2 cellular contexts compared by ENCODE assay signal in the genomic region with DNA sequence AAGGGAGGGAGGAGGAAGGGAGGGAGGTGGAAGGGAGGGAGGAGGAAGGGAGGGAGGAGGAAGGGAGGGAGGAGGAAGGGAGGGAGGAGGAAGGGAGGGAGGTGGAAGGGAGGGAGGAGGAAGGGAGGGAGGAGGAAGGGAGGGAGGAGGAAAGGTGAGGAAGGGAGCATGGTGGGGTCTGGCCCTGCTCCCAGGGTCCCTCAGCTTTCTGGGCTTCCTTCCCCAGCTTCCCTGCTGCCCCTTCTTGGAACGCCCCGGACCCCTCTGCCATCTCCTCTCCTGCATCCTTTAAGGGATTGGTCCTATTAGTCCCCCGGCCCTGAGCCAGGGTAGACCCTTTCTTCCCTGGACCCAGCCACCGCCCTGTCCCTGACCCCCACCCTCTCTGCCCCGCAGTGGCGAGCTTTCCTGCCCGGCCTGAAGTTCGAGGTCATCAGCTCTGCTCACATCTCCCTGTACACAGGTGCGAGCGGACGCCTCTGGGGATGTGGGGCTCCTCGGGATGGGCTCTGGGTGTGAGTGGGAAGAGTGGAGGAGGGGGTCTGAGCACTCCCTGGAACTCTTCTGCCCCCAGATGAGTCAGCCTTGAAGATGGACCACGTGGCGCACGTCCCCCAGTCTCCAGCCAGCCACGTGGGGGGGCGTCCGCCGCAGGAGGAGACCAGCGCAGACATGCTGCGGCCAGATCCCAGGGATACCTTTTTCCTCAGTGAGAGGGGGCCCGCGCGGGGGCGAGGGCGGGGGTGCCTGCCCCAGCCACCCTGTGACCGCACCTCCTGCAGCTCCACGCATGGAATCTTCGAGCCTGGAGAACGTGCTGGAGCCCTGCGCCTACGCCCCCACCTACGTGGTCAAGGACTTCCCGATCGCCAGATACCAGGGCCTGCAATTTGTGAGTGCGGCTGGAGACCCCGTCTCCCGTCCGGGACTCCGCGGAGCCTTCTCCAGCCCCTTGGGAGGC.
TF ChIP-seq lines count a peak whose summit lies in the region.

No MANE protein-coding gene starts in this region.

TF ChIP-seq in HepG2, 621 proteins besides CTCF, POLR2A, EP300 and RAD21 (continues in another document):
- TF ChIP-seq ZNF780A (CRISPR knock-in tag; IDR thresholded peaks at IDR 0.05): no peak
- TF ChIP-seq NFIB (CRISPR knock-in tag; IDR thresholded peaks at IDR 0.05; ENCODE audit: borderline replicate concordance): no peak
- TF ChIP-seq NCOA2 (CRISPR knock-in tag; IDR thresholded peaks at IDR 0.05): no peak
- no peak for TF ChIP-seq ZNF614 (CRISPR knock-in tag; IDR thresholded peaks at IDR 0.05; ENCODE audit: borderline replicate concordance)
- TF ChIP-seq, protein P1, sequence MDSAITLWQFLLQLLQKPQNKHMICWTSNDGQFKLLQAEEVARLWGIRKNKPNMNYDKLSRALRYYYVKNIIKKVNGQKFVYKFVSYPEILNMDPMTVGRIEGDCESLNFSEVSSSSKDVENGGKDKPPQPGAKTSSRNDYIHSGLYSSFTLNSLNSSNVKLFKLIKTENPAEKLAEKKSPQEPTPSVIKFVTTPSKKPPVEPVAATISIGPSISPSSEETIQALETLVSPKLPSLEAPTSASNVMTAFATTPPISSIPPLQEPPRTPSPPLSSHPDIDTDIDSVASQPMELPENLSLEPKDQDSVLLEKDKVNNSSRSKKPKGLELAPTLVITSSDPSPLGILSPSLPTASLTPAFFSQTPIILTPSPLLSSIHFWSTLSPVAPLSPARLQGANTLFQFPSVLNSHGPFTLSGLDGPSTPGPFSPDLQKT (CRISPR knock-in tag; IDR thresholded peaks at IDR 0.05; ENCODE audit: borderline replicate concordance): no peak
- TF ChIP-seq NR2F2 (IDR thresholded peaks at IDR 0.05; ENCODE audit: borderline replicate concordance, low read depth): no peak
- TF ChIP-seq HNRNPK (IDR thresholded peaks at IDR 0.05; ENCODE audit: low read depth, low read length, poor library complexity, severe bottlenecking): peak; percentile 83
- TF ChIP-seq, protein P2, sequence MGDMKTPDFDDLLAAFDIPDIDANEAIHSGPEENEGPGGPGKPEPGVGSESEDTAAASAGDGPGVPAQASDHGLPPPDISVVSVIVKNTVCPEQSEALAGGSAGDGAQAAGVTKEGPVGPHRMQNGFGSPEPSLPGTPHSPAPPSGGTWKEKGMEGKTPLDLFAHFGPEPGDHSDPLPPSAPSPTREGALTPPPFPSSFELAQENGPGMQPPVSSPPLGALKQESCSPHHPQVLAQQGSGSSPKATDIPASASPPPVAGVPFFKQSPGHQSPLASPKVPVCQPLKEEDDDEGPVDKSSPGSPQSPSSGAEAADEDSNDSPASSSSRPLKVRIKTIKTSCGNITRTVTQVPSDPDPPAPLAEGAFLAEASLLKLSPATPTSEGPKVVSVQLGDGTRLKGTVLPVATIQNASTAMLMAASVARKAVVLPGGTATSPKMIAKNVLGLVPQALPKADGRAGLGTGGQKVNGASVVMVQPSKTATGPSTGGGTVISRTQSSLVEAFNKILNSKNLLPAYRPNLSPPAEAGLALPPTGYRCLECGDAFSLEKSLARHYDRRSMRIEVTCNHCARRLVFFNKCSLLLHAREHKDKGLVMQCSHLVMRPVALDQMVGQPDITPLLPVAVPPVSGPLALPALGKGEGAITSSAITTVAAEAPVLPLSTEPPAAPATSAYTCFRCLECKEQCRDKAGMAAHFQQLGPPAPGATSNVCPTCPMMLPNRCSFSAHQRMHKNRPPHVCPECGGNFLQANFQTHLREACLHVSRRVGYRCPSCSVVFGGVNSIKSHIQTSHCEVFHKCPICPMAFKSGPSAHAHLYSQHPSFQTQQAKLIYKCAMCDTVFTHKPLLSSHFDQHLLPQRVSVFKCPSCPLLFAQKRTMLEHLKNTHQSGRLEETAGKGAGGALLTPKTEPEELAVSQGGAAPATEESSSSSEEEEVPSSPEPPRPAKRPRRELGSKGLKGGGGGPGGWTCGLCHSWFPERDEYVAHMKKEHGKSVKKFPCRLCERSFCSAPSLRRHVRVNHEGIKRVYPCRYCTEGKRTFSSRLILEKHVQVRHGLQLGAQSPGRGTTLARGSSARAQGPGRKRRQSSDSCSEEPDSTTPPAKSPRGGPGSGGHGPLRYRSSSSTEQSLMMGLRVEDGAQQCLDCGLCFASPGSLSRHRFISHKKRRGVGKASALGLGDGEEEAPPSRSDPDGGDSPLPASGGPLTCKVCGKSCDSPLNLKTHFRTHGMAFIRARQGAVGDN (CRISPR knock-in tag; IDR thresholded peaks at IDR 0.05): 0 out of 2 replicates have a peak, but pooled peaks have one; percentile 13
- peak; percentile 27 for TF ChIP-seq PCBP2 (optimal IDR thresholded peaks at IDR 0.05; ENCODE audit: low read depth, low read length, poor library complexity, severe bottlenecking)
- 0 out of 2 replicates have a peak, but pooled peaks have one; percentile 27 for TF ChIP-seq RBFOX2 (IDR thresholded peaks at IDR 0.05; ENCODE audit: low read depth, low read length)
- TF ChIP-seq ZBTB38 (CRISPR knock-in tag; IDR thresholded peaks at IDR 0.05): peak; percentile 61
- TF ChIP-seq, protein P3, sequence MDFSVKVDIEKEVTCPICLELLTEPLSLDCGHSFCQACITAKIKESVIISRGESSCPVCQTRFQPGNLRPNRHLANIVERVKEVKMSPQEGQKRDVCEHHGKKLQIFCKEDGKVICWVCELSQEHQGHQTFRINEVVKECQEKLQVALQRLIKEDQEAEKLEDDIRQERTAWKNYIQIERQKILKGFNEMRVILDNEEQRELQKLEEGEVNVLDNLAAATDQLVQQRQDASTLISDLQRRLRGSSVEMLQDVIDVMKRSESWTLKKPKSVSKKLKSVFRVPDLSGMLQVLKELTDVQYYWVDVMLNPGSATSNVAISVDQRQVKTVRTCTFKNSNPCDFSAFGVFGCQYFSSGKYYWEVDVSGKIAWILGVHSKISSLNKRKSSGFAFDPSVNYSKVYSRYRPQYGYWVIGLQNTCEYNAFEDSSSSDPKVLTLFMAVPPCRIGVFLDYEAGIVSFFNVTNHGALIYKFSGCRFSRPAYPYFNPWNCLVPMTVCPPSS (IDR thresholded peaks at IDR 0.05): no peak
- TF ChIP-seq AGO2 (optimal IDR thresholded peaks at IDR 0.05; ENCODE audit: low read depth, low read length): peak; percentile 69
- peak; percentile 81; the same call in 1 of the 2 replicates for TF ChIP-seq PCBP1 (IDR thresholded peaks at IDR 0.05; ENCODE audit: borderline replicate concordance, low read depth, low read length)
- no peak for TF ChIP-seq MED13 (CRISPR knock-in tag; IDR thresholded peaks at IDR 0.05)
- TF ChIP-seq ZNF773 (CRISPR knock-in tag; IDR thresholded peaks at IDR 0.05; ENCODE audit: borderline replicate concordance): no peak

TF ChIP-seq in PFSK-1, 5 proteins besides CTCF, POLR2A, EP300 and RAD21:
- TF ChIP-seq, protein P4, sequence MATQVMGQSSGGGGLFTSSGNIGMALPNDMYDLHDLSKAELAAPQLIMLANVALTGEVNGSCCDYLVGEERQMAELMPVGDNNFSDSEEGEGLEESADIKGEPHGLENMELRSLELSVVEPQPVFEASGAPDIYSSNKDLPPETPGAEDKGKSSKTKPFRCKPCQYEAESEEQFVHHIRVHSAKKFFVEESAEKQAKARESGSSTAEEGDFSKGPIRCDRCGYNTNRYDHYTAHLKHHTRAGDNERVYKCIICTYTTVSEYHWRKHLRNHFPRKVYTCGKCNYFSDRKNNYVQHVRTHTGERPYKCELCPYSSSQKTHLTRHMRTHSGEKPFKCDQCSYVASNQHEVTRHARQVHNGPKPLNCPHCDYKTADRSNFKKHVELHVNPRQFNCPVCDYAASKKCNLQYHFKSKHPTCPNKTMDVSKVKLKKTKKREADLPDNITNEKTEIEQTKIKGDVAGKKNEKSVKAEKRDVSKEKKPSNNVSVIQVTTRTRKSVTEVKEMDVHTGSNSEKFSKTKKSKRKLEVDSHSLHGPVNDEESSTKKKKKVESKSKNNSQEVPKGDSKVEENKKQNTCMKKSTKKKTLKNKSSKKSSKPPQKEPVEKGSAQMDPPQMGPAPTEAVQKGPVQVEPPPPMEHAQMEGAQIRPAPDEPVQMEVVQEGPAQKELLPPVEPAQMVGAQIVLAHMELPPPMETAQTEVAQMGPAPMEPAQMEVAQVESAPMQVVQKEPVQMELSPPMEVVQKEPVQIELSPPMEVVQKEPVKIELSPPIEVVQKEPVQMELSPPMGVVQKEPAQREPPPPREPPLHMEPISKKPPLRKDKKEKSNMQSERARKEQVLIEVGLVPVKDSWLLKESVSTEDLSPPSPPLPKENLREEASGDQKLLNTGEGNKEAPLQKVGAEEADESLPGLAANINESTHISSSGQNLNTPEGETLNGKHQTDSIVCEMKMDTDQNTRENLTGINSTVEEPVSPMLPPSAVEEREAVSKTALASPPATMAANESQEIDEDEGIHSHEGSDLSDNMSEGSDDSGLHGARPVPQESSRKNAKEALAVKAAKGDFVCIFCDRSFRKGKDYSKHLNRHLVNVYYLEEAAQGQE (IDR thresholded peaks at IDR 0.05; ENCODE audit: insufficient read depth in 1 of 2, low read depth in 2 of 2, low read length in 2 of 2): no peak
- TF ChIP-seq FOXP2 (optimal IDR thresholded peaks at IDR 0.05; ENCODE audit: borderline replicate concordance, extremely low read depth, extremely low read length, insufficient read depth): peak; percentile 6
